20 cellular contexts compared by ENCODE assay signal in genomic region chr13:97269603-97270002, GRCh38. TPM values are rescaled to one million over a fixed set of nuclear protein-coding genes. Genes with fewer than 3 reads are reported as not detected.
DNase-seq lines count a peak whose midpoint lies in the region; ATAC-seq, FAIRE-seq and TF ChIP-seq lines count a peak whose summit lies in the region.
"Had no signal": no experiment of that assay in that cellular context is flagged by ENCODE, and none has a peak within 500 bp of the region (broad histone marks: within the 10 kb centered on the region; RNA-seq: fewer than 3 reads in every experiment).

No MANE protein-coding gene starts in this region.

- TF ChIP-seq POLR2A in HepG2 (IDR thresholded peaks at IDR 0.05; ENCODE audit: insufficient read depth in 1 of 2, low read depth in 2 of 2, low read length in 2 of 2) (no peak), sigmoid colon (IDR thresholded peaks at IDR 0.05) (no peak)

- H3K4me3 Mint-ChIP-seq in stimulated activated memory B cell treated with anti-CD40 and anti-IgM and Interleukin-4, amounts not matched to agents 10 μg/mL and 1 μg/mL and 100 μg/mL, for 72 hours, result no peak overlapping the region
- H3K4me3 Mint-ChIP-seq in stimulated activated naive B cell treated with anti-CD40 and anti-IgM and Interleukin-4, amounts not matched to agents 10 μg/mL and 1 μg/mL and 100 μg/mL, for 72 hours, result no peak overlapping the region
- H3K4me3 Mint-ChIP-seq: H9 had no signal

- BruUV-seq in HepG2 (replicated peaks; lab: Mats Ljungman, UMichigan), result no TSS peak

- peaks cover 99% of the 10 kb centered on the region for H3K4me1 ChIP-seq in left ventricle myocardium inferior
- peaks cover 82% of the 10 kb centered on the region for H3K4me1 ChIP-seq in HepG2 (ENCODE audit: insufficient read depth, low read length)
- H3K4me1 ChIP-seq in sigmoid colon, result peaks cover 0 to 95% (median 84%) of the 10 kb centered on the region in 4 donors

- in situ Hi-C loops in HepG2 (cut with HindIII; ENCODE audit: extremely low pct_ligation_motif_present, low pct_unique_long_range_greater_than_20kb), result no loop called here

- peaks cover 16% of the 10 kb centered on the region for H3K36me3 Mint-ChIP-seq in stimulated activated memory B cell treated with anti-CD40 and anti-IgM and Interleukin-4, amounts not matched to agents 10 μg/mL and 1 μg/mL and 100 μg/mL, for 72 hours
- H3K36me3 Mint-ChIP-seq in stimulated activated naive B cell treated with anti-CD40 and anti-IgM and Interleukin-4, amounts not matched to agents 10 μg/mL and 1 μg/mL and 100 μg/mL, for 72 hours, result peaks cover 7 to 11% of the 10 kb centered on the region in 2 donors

- H3K4me3 ChIP-seq in left ventricle myocardium inferior (no peak overlapping the region), HepG2 (replicated peaks in 1 of 3; ENCODE audit: insufficient read depth in 1 of 3, low read depth in 2 of 3, low read length in 3 of 3) (no peak overlapping the region), sigmoid colon (no peak overlapping the region)
- H3K4me3 ChIP-seq: MG63, Peyer's patch had no signal

- CTCF ChIA-PET in HepG2 (lab: Yijun Ruan, JAX; ENCODE audit: low intra/inter-chr PET ratio, low total read pairs), result no interaction called here

- peaks cover 35% of the 10 kb centered on the region for H3K4me1 Mint-ChIP-seq in stimulated activated memory B cell treated with anti-CD40 and anti-IgM and Interleukin-4, amounts not matched to agents 10 μg/mL and 1 μg/mL and 100 μg/mL, for 72 hours
- H3K4me1 Mint-ChIP-seq in stimulated activated naive B cell treated with anti-CD40 and anti-IgM and Interleukin-4, amounts not matched to agents 10 μg/mL and 1 μg/mL and 100 μg/mL, for 72 hours, result peaks cover 18 to 23% of the 10 kb centered on the region in 2 donors

- no peak for DNase-seq in left ventricle myocardium inferior
- DNase-seq in cardiac septum (ENCODE audit: low spot score), result no peak
- DNase-seq in HepG2 (ENCODE audit: low spot score), result no peak
- no peak for DNase-seq in sigmoid colon
- no peak for DNase-seq in NCI-H69 (lab: John Stamatoyannopoulos, UW)
- no peak for DNase-seq in stimulated activated naive B cell treated with anti-CD40 and anti-IgM and Interleukin-4, amounts not matched to agents 10 μg/mL and 1 μg/mL and 100 μg/mL, for 72 hours
- DNase-seq: Caco-2, H9, KG1, MG63, NCI-H1105, NCI-H187, NCI-H446 treated with DMSO at 0.1 percent for 48 hours, NCI-H774, Peyer's patch, SHP77 had no signal

- no peak overlapping the region for H3K9ac ChIP-seq in HepG2 (ENCODE audit: insufficient read depth, low read depth, low read length)

- H3K36me3 ChIP-seq in left ventricle myocardium inferior, result peaks cover 2% of the 10 kb centered on the region
- H3K36me3 ChIP-seq in HepG2 (replicated peaks in 1 of 2; ENCODE audit: control insufficient read depth in 1 of 2, insufficient read depth in 2 of 2, low read length in 2 of 2), result peaks cover 3 to 30% of the 10 kb centered on the region in 2 experiments; a peak in 4 of 5 replicates
- H3K36me3 ChIP-seq in sigmoid colon, result no peaks in the 10 kb centered on the region
- H3K36me3 ChIP-seq: Peyer's patch had no signal

- intact Hi-C loops in left ventricle myocardium inferior (cut with micrococcal nuclease), result loop anchor here (10.0 kb wide), 1 partner anchor 45 kb away; the partner anchor contains the start of gene MBNL2
- intact Hi-C loops in cardiac septum (cut with DNase I), result no loop called here
- intact Hi-C loops in HepG2 (cut with micrococcal nuclease; ENCODE audit: unreplicated experiment), result no loop called here
- intact Hi-C loops in sigmoid colon (cut with DNase I), result no loop called here

- no peak overlapping the region for H3K4me2 ChIP-seq in HepG2 (ENCODE audit: low read depth, low read length)

- no peak for TF ChIP-seq RAD21 in HepG2 (CRISPR knock-in tag; IDR thresholded peaks at IDR 0.05)

- ATAC-seq in HepG2 (peak; percentile 51), GM18873 (IDR thresholded peaks at IDR 0.05; ENCODE audit: low FRiP score, unreplicated experiment) (no peak)
- ATAC-seq in stimulated activated memory B cell treated with anti-CD40 and anti-IgM and Interleukin-4, amounts not matched to agents 10 μg/mL and 1 μg/mL and 100 μg/mL, for 72 hours, result no peak
- no peak for ATAC-seq in stimulated activated naive B cell treated with anti-CD40 and anti-IgM and Interleukin-4, amounts not matched to agents 10 μg/mL and 1 μg/mL and 100 μg/mL, for 72 hours (replicated peaks)
- ATAC-seq: SK-N-SH treated with all-trans-retinoic acid at 6 μM for 48 hours had no signal

- no peak overlapping the region for H3K27ac Mint-ChIP-seq in stimulated activated memory B cell treated with anti-CD40 and anti-IgM and Interleukin-4, amounts not matched to agents 10 μg/mL and 1 μg/mL and 100 μg/mL, for 72 hours
- no peak overlapping the region for H3K27ac Mint-ChIP-seq in stimulated activated naive B cell treated with anti-CD40 and anti-IgM and Interleukin-4, amounts not matched to agents 10 μg/mL and 1 μg/mL and 100 μg/mL, for 72 hours

- TF ChIP-seq EP300 in HepG2 (IDR thresholded peaks at IDR 0.05; ENCODE audit: low read depth in 2 of 2, low read length in 2 of 2) (no peak), HepG2 (CRISPR knock-in tag; IDR thresholded peaks at IDR 0.05; ENCODE audit: borderline replicate concordance) (no peak), sigmoid colon (IDR thresholded peaks at IDR 0.05) (no peak)

- no peak for TF ChIP-seq CTCF in left ventricle myocardium inferior (IDR thresholded peaks at IDR 0.05; ENCODE audit: borderline replicate concordance)
- no peak for TF ChIP-seq CTCF in HepG2 (CRISPR knock-in tag; IDR thresholded peaks at IDR 0.05)
- TF ChIP-seq CTCF in sigmoid colon (IDR thresholded peaks at IDR 0.05), result no peak

- no peaks in the 10 kb centered on the region for H3K27me3 Mint-ChIP-seq in stimulated activated memory B cell treated with anti-CD40 and anti-IgM and Interleukin-4, amounts not matched to agents 10 μg/mL and 1 μg/mL and 100 μg/mL, for 72 hours
- no peaks in the 10 kb centered on the region for H3K27me3 Mint-ChIP-seq in stimulated activated naive B cell treated with anti-CD40 and anti-IgM and Interleukin-4, amounts not matched to agents 10 μg/mL and 1 μg/mL and 100 μg/mL, for 72 hours

- WGBS in HepG2 (ENCODE audit: low lambda C conversion rate), result 97% methylated on average over 3 of the region's 3 CpGs
- 97 to 98% methylated on average over 3 of the region's 3 CpGs for WGBS in sigmoid colon, 2 donors

- H3K27ac ChIP-seq in left ventricle myocardium inferior (replicated peaks), result peak overlapping the region; percentile 58
- H3K27ac ChIP-seq in HepG2 (ENCODE audit: extremely low read length, insufficient read depth, low read length), result peak overlapping the region; percentile 15
- H3K27ac ChIP-seq in sigmoid colon, result peak overlapping the region; percentile 25 to 89 (median 74)

- no peaks in the 10 kb centered on the region for H3K9me3 Mint-ChIP-seq in stimulated activated memory B cell treated with anti-CD40 and anti-IgM and Interleukin-4, amounts not matched to agents 10 μg/mL and 1 μg/mL and 100 μg/mL, for 72 hours
- H3K9me3 Mint-ChIP-seq in stimulated activated naive B cell treated with anti-CD40 and anti-IgM and Interleukin-4, amounts not matched to agents 10 μg/mL and 1 μg/mL and 100 μg/mL, for 72 hours, result no peaks in the 10 kb centered on the region
- H3K9me3 Mint-ChIP-seq: H9 had no signal

- peaks cover 82% of the 10 kb centered on the region for H3K79me2 ChIP-seq in HepG2 (ENCODE audit: insufficient read depth, low read length)

- no peak for FAIRE-seq in HepG2 (lab: Jason Lieb, UNC)
- FAIRE-seq: HTR-8/SVneo had no signal

- H4K20me1 ChIP-seq in HepG2 (ENCODE audit: insufficient read depth, low read length), result peaks cover 6% of the 10 kb centered on the region; the same call in 1 of the 2 replicates

- H3K9me3 ChIP-seq in left ventricle myocardium inferior (replicated peaks) (no peaks in the 10 kb centered on the region), HepG2 (ENCODE audit: low read length) (no peaks in the 10 kb centered on the region), sigmoid colon (no peaks in the 10 kb centered on the region)
- H3K9me3 ChIP-seq: Caco-2, MG63, Peyer's patch had no signal

- no peak overlapping the region for H2AFZ ChIP-seq in HepG2 (ENCODE audit: low read length)

- H3K27me3 ChIP-seq in left ventricle myocardium inferior (ENCODE audit: low read depth) (no peaks in the 10 kb centered on the region), HepG2 (ENCODE audit: control insufficient read depth in 1 of 2, insufficient read depth in 2 of 2, low read length in 2 of 2) (no peaks in the 10 kb centered on the region), sigmoid colon (no peaks in the 10 kb centered on the region)
- H3K27me3 ChIP-seq: MG63, Peyer's patch had no signal

- POLR2A ChIA-PET in HepG2 (lab: Yijun Ruan, JAX), result interaction anchor here (1.2 to 1.7 kb wide), 2 partner anchors 10 to 12 kb away, joined by 3 to 9 read pairs; no protein-coding TSS in a partner anchor

TF ChIP-seq in HepG2, 621 proteins besides CTCF, POLR2A, EP300 and RAD21 (continues in another document):
- TF ChIP-seq ZNF136 (CRISPR knock-in tag; IDR thresholded peaks at IDR 0.05; ENCODE audit: low read depth), result no peak

RNA-seq across cellular contexts. Expression of gene MBNL2, which starts 47.5 kb away (rescaled TPM):
- total RNA-seq in left ventricle myocardium inferior, result 76.5 TPM
- total RNA-seq in cardiac septum, result 67.6 TPM
- total RNA-seq in HepG2 (2016; rRNA removed; fragmentation: Illumina TruSeq; extraction: Trizol), result 30.8 and 48.1 TPM in 2 replicates
- total RNA-seq in HepG2 (2016; cell fraction: cytosol; rRNA removed; fragmentation: Illumina TruSeq; extraction: Trizol; ENCODE audit: low read depth), result 4.0 and 5.0 TPM in 2 replicates
- total RNA-seq in HepG2 (2016; cell fraction: insoluble cytoplasmic fraction; rRNA removed; fragmentation: Illumina TruSeq; extraction: Trizol), result 27.9 and 48.3 TPM in 2 replicates
- total RNA-seq in HepG2 (2016; cell fraction: membrane; rRNA removed; fragmentation: Illumina TruSeq; extraction: Trizol), result 15.6 and 16.3 TPM in 2 replicates
- 50.3 and 53.0 TPM in 2 replicates for total RNA-seq in HepG2 (2016; cell fraction: nucleus; rRNA removed; fragmentation: Illumina TruSeq; extraction: Trizol)
- 59.0 and 62.9 TPM in 2 replicates for polyA plus RNA-seq in HepG2 (2011; rRNA removed)
- 44.6 and 63.1 TPM in 2 replicates for polyA plus RNA-seq in HepG2 (2011; cell fraction: cytosol; rRNA removed)
- polyA plus RNA-seq in HepG2 (2011; cell fraction: nucleus; rRNA removed), result 78.5 and 95.6 TPM in 2 replicates
- 49.8 and 59.5 TPM in 2 replicates for polyA plus RNA-seq in HepG2 (2012)
- 0.49 and 0.73 TPM in 2 replicates for polyA plus RNA-seq in HepG2 (2016; cell fraction: cytosol; fragmentation: Illumina TruSeq; extraction: Trizol; ENCODE audit: low read depth)
- polyA plus RNA-seq in HepG2 (2016; cell fraction: insoluble cytoplasmic fraction; fragmentation: Illumina TruSeq; extraction: Trizol; ENCODE audit: low read depth), result 27.4 and 31.9 TPM in 2 replicates
- 4.4 and 4.9 TPM in 2 replicates for polyA plus RNA-seq in HepG2 (2016; cell fraction: membrane; fragmentation: Illumina TruSeq; extraction: Trizol; ENCODE audit: low read depth)
- polyA plus RNA-seq in HepG2 (2016; cell fraction: nucleus; fragmentation: Illumina TruSeq; extraction: Trizol; ENCODE audit: insufficient read depth, low read depth), result 32.1 and 37.5 TPM in 2 replicates
- polyA minus RNA-seq in HepG2 (2011; rRNA and poly(A)+ RNA removed; ENCODE audit: low replicate concordance), result 48.4 and 211 TPM in 2 replicates
- 125 and 134 TPM in 2 replicates for polyA minus RNA-seq in HepG2 (2011; cell fraction: cytosol; rRNA and poly(A)+ RNA removed)
- polyA minus RNA-seq in HepG2 (2011; cell fraction: nucleus; rRNA and poly(A)+ RNA removed), result 274 and 278 TPM in 2 replicates
- total RNA-seq in sigmoid colon, result 100 to 1,000 TPM in 1 of 4 donors, 10 to 100 TPM in 3; 84.7 to 110 (median 95.1) TPM
- 10 to 100 TPM; 11.8 to 16.2 (median 14.8) TPM for polyA plus RNA-seq in sigmoid colon

Comparison
In these comparisons a context has a peak if more than half of its experiments do, and no peak if none do; other contexts are left out.
1. H3K27ac ChIP-seq: peak in every context shown above with its lines; median percentile 74 in sigmoid colon; 58 in left ventricle myocardium inferior; 15 in HepG2.